In the genomic region with DNA sequence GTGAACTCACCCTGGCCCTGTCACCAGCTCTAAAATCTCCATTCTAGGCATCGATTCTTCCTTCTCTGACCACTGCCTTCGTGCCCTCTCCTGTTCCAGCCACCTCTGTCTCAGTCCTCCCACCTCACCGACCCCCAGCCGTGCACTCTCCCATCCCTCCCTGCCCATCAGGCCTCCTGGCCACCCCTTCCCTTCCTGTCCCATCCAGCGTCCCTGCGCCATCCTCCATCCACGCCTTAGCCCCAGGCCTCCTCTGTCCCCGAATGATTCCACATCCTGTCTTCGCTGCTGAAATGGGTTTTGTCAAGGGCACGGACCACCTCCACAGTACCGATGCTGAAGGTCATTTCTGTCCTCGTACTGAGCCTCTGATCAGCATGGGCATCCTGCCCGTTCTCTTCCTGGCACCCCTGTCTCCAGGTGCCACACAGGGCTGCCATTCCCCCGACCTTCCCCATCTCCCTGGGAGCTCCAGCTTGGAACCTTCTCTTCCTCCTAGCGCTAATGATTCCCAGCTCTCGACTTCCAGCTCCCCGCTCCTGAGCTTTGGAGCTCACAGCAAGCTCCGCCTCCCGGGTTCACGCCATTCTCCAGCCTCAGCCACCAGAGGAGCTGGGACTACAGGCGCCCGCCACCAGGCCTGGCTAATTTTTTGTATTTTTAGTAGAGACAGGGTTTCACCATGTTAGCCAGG, we compare ENCODE assay signal across 9 cellular contexts. TPM values are rescaled to one million over a fixed set of nuclear protein-coding genes. Genes with fewer than 3 reads are reported as not detected.
DNase-seq lines count a peak whose midpoint lies in the region; ATAC-seq, FAIRE-seq and TF ChIP-seq lines count a peak whose summit lies in the region.
"Had no signal": no experiment of that assay in that cellular context is flagged by ENCODE, and none has a peak within 500 bp of the region (broad histone marks: within the 10 kb centered on the region; RNA-seq: fewer than 3 reads in every experiment).

No MANE protein-coding gene starts in this region.

- H3K27ac ChIP-seq in temporal lobe (ENCODE audit: low read depth, low read length): peak overlapping the region; percentile 52
- H3K27ac ChIP-seq: brain microvascular endothelial cell had no signal

- H3K4me1 Mint-ChIP-seq in activated CD8-positive, alpha-beta memory T cell treated with anti-CD3 and anti-CD28 coated beads, Interleukin-2, amount 10 ng/mL, durations not matched to agents 7 days and 5 days: peaks cover 25% of the 10 kb centered on the region
- H3K4me1 Mint-ChIP-seq in activated T-helper 1 cell treated with anti-CD3 and anti-CD28 coated beads, Interleukin-12 subunit alpha, Interleukin-12 subunit beta, Interleukin-2, Interleukin-4 antibody, amounts not matched to agents 30 ng/mL and 10 ng/mL and 1 ng/mL, durations not matched to agents 14 hours and 24 hours and 36 hours (ENCODE audit: low read depth): peaks cover 35% of the 10 kb centered on the region

- TF ChIP-seq CTCF in D721Med (IDR thresholded peaks at IDR 0.05; ENCODE audit: insufficient read depth, missing control alignments) (no peak), GM20000 (IDR thresholded peaks at IDR 0.05; ENCODE audit: extremely low read depth, missing control alignments) (no peak)

- no peak overlapping the region for H3K27ac Mint-ChIP-seq in activated CD8-positive, alpha-beta memory T cell treated with anti-CD3 and anti-CD28 coated beads, Interleukin-2, amount 10 ng/mL, durations not matched to agents 7 days and 5 days
- peak overlapping the region; percentile 70 for H3K27ac Mint-ChIP-seq in activated T-helper 1 cell treated with anti-CD3 and anti-CD28 coated beads, Interleukin-12 subunit alpha, Interleukin-12 subunit beta, Interleukin-2, Interleukin-4 antibody, amounts not matched to agents 30 ng/mL and 10 ng/mL and 1 ng/mL, durations not matched to agents 14 hours and 24 hours and 36 hours

- no peak for FAIRE-seq in D721Med (lab: Jason Lieb, UNC)

- H3K27me3 Mint-ChIP-seq in activated CD8-positive, alpha-beta memory T cell treated with anti-CD3 and anti-CD28 coated beads, Interleukin-2, amount 10 ng/mL, durations not matched to agents 7 days and 5 days: no peaks in the 10 kb centered on the region
- no peaks in the 10 kb centered on the region for H3K27me3 Mint-ChIP-seq in activated T-helper 1 cell treated with anti-CD3 and anti-CD28 coated beads, Interleukin-12 subunit alpha, Interleukin-12 subunit beta, Interleukin-2, Interleukin-4 antibody, amounts not matched to agents 30 ng/mL and 10 ng/mL and 1 ng/mL, durations not matched to agents 14 hours and 24 hours and 36 hours (ENCODE audit: insufficient read depth)

- no peaks in the 10 kb centered on the region for H3K9me3 Mint-ChIP-seq in activated CD8-positive, alpha-beta memory T cell treated with anti-CD3 and anti-CD28 coated beads, Interleukin-2, amount 10 ng/mL, durations not matched to agents 7 days and 5 days (ENCODE audit: low read depth)
- no peaks in the 10 kb centered on the region for H3K9me3 Mint-ChIP-seq in activated T-helper 1 cell treated with anti-CD3 and anti-CD28 coated beads, Interleukin-12 subunit alpha, Interleukin-12 subunit beta, Interleukin-2, Interleukin-4 antibody, amounts not matched to agents 30 ng/mL and 10 ng/mL and 1 ng/mL, durations not matched to agents 14 hours and 24 hours and 36 hours

- peaks cover 7% of the 10 kb centered on the region for H3K36me3 Mint-ChIP-seq in activated CD8-positive, alpha-beta memory T cell treated with anti-CD3 and anti-CD28 coated beads, Interleukin-2, amount 10 ng/mL, durations not matched to agents 7 days and 5 days
- H3K36me3 Mint-ChIP-seq in activated T-helper 1 cell treated with anti-CD3 and anti-CD28 coated beads, Interleukin-12 subunit alpha, Interleukin-12 subunit beta, Interleukin-2, Interleukin-4 antibody, amounts not matched to agents 30 ng/mL and 10 ng/mL and 1 ng/mL, durations not matched to agents 14 hours and 24 hours and 36 hours (ENCODE audit: low read depth): peaks cover 25% of the 10 kb centered on the region

- CTCF ChIA-PET in activated CD8-positive, alpha-beta memory T cell treated with anti-CD3 and anti-CD28 coated beads, Interleukin-2, amount 10 ng/mL, durations not matched to agents 7 days and 5 days (lab: Charles Lee): interaction anchor here (0.9 to 8.3 kb wide), 6 partner anchors 11 to 141 kb away, joined by 3 to 101 read pairs (median 16); a partner anchor contains a TSS

- intact Hi-C loops in activated T-helper 1 cell treated with anti-CD3 and anti-CD28 coated beads, Interleukin-12 subunit alpha, Interleukin-12 subunit beta, Interleukin-2, Interleukin-4 antibody, amounts not matched to agents 30 ng/mL and 10 ng/mL and 1 ng/mL, durations not matched to agents 14 hours and 24 hours and 36 hours (cut with micrococcal nuclease): no loop called here

- no peak for DNase-seq in activated CD8-positive, alpha-beta memory T cell treated with anti-CD3 and anti-CD28 coated beads, Interleukin-2, amount 10 ng/mL, durations not matched to agents 7 days and 5 days
- no peak for DNase-seq in activated CD8-positive, alpha-beta memory T cell treated with anti-CD3 and anti-CD28 coated beads, Interleukin-2, amount 50 U/mL, for 48 hours
- DNase-seq in activated T-helper 1 cell treated with anti-CD3 and anti-CD28 coated beads, Interleukin-12 subunit alpha, Interleukin-12 subunit beta, Interleukin-2, Interleukin-4 antibody, amounts not matched to agents 30 ng/mL and 10 ng/mL and 1 ng/mL, durations not matched to agents 14 hours and 24 hours and 36 hours (ENCODE audit: low spot score): no peak
- peak; percentile 57 for DNase-seq in left kidney (ENCODE audit: low read depth, low spot score)
- DNase-seq in D721Med (ENCODE audit: insufficient read length, low spot score): no peak
- DNase-seq in GM20000 (ENCODE audit: low spot score): no peak
- DNase-seq: brain microvascular endothelial cell had no signal

- ATAC-seq in activated CD8-positive, alpha-beta memory T cell treated with anti-CD3 and anti-CD28 coated beads, Interleukin-2, amount 10 ng/mL, durations not matched to agents 7 days and 5 days: no peak
- ATAC-seq in HG03045 (IDR thresholded peaks at IDR 0.05; ENCODE audit: unreplicated experiment): no peak

- peak overlapping the region; percentile 17 for H3K4me3 Mint-ChIP-seq in activated CD8-positive, alpha-beta memory T cell treated with anti-CD3 and anti-CD28 coated beads, Interleukin-2, amount 10 ng/mL, durations not matched to agents 7 days and 5 days
- H3K4me3 Mint-ChIP-seq in activated T-helper 1 cell treated with anti-CD3 and anti-CD28 coated beads, Interleukin-12 subunit alpha, Interleukin-12 subunit beta, Interleukin-2, Interleukin-4 antibody, amounts not matched to agents 30 ng/mL and 10 ng/mL and 1 ng/mL, durations not matched to agents 14 hours and 24 hours and 36 hours: peak overlapping the region; percentile 68

RNA-seq across cellular contexts. Expression of a gene that starts 2.6 kb away (rescaled TPM):
- total RNA-seq in activated CD8-positive, alpha-beta memory T cell treated with anti-CD3 and anti-CD28 coated beads, Interleukin-2, amount 10 ng/mL, durations not matched to agents 7 days and 5 days: 10 to 100 TPM; 33.3 to 33.6 TPM
- 45.0 and 53.7 TPM in 2 replicates for total RNA-seq in activated T-helper 1 cell treated with anti-CD3 and anti-CD28 coated beads, Interleukin-12 subunit alpha, Interleukin-12 subunit beta, Interleukin-2, Interleukin-4 antibody, amounts not matched to agents 30 ng/mL and 10 ng/mL and 1 ng/mL, durations not matched to agents 14 hours and 24 hours and 36 hours
- total RNA-seq in temporal lobe: 6.1 TPM

RNA-seq across cellular contexts. Expression of a gene that starts 10.5 kb away (rescaled TPM):
- 100 to 1,000 TPM; 115 to 139 TPM for total RNA-seq in activated CD8-positive, alpha-beta memory T cell treated with anti-CD3 and anti-CD28 coated beads, Interleukin-2, amount 10 ng/mL, durations not matched to agents 7 days and 5 days
- total RNA-seq in activated T-helper 1 cell treated with anti-CD3 and anti-CD28 coated beads, Interleukin-12 subunit alpha, Interleukin-12 subunit beta, Interleukin-2, Interleukin-4 antibody, amounts not matched to agents 30 ng/mL and 10 ng/mL and 1 ng/mL, durations not matched to agents 14 hours and 24 hours and 36 hours: 151 and 160 TPM in 2 replicates
- 23.1 TPM for total RNA-seq in temporal lobe

RNA-seq across cellular contexts. Expression of a gene that starts 15.8 kb away (rescaled TPM):
- 10 to 100 TPM; 13.4 to 24.3 TPM for total RNA-seq in activated CD8-positive, alpha-beta memory T cell treated with anti-CD3 and anti-CD28 coated beads, Interleukin-2, amount 10 ng/mL, durations not matched to agents 7 days and 5 days
- total RNA-seq in activated T-helper 1 cell treated with anti-CD3 and anti-CD28 coated beads, Interleukin-12 subunit alpha, Interleukin-12 subunit beta, Interleukin-2, Interleukin-4 antibody, amounts not matched to agents 30 ng/mL and 10 ng/mL and 1 ng/mL, durations not matched to agents 14 hours and 24 hours and 36 hours: 30.5 and 32.7 TPM in 2 replicates
- total RNA-seq in temporal lobe: 11.1 TPM

RNA-seq across cellular contexts. Expression of a gene that starts 39.1 kb away (rescaled TPM):
- 10 to 100 TPM; 71.3 to 79.1 TPM for total RNA-seq in activated CD8-positive, alpha-beta memory T cell treated with anti-CD3 and anti-CD28 coated beads, Interleukin-2, amount 10 ng/mL, durations not matched to agents 7 days and 5 days
- total RNA-seq in activated T-helper 1 cell treated with anti-CD3 and anti-CD28 coated beads, Interleukin-12 subunit alpha, Interleukin-12 subunit beta, Interleukin-2, Interleukin-4 antibody, amounts not matched to agents 30 ng/mL and 10 ng/mL and 1 ng/mL, durations not matched to agents 14 hours and 24 hours and 36 hours: 68.8 and 74.4 TPM in 2 replicates
- 38.1 TPM for total RNA-seq in temporal lobe

RNA-seq across cellular contexts. Expression of a gene that starts 46.6 kb away (rescaled TPM):
- 10 to 100 TPM; 26.6 to 36.7 TPM for total RNA-seq in activated CD8-positive, alpha-beta memory T cell treated with anti-CD3 and anti-CD28 coated beads, Interleukin-2, amount 10 ng/mL, durations not matched to agents 7 days and 5 days
- total RNA-seq in activated T-helper 1 cell treated with anti-CD3 and anti-CD28 coated beads, Interleukin-12 subunit alpha, Interleukin-12 subunit beta, Interleukin-2, Interleukin-4 antibody, amounts not matched to agents 30 ng/mL and 10 ng/mL and 1 ng/mL, durations not matched to agents 14 hours and 24 hours and 36 hours: 19.4 and 20.0 TPM in 2 replicates
- total RNA-seq in temporal lobe: 9.3 TPM
